Comparison of ENCODE assay signal across 29 cellular contexts in genomic region chr13:106492576-106493323, GRCh38. TPM values are rescaled to one million over a fixed set of nuclear protein-coding genes. Genes with fewer than 3 reads are reported as not detected.
DNase-seq lines count a peak whose midpoint lies in the region; ATAC-seq and TF ChIP-seq lines count a peak whose summit lies in the region.
"Had no signal": no experiment of that assay in that cellular context is flagged by ENCODE, and none has a peak within 500 bp of the region (broad histone marks: within the 10 kb centered on the region; RNA-seq: fewer than 3 reads in every experiment).

No MANE protein-coding gene starts in this region.

- H2AFZ ChIP-seq in GM23338: no peak overlapping the region

- no peak for TF ChIP-seq CTCF in GM23338 (conservative IDR thresholded peaks at IDR 0.05; ENCODE audit: low read depth in 2 of 2)
- TF ChIP-seq CTCF in osteocyte (IDR thresholded peaks at IDR 0.05): no peak

- H3K4me1 Mint-ChIP-seq in GM23338 (peaks cover 36% of the 10 kb centered on the region), osteocyte (ENCODE audit: unreplicated experiment) (peaks cover 23% of the 10 kb centered on the region)

- H3K4me2 ChIP-seq in GM23338: no peak overlapping the region

- H3K27ac Mint-ChIP-seq in GM23338 (no peak overlapping the region), osteocyte (ENCODE audit: unreplicated experiment) (no peak overlapping the region)
- H3K27ac Mint-ChIP-seq: activated T-cell treated with anti-CD3 and anti-CD28 coated beads, Interleukin-2, amount 50 U/mL, for 72 hours; effector memory CD8-positive, alpha-beta T cell; T-helper 17 cell had no signal

- H3K9me2 ChIP-seq in GM23338 (ENCODE audit: insufficient read depth): no peaks in the 10 kb centered on the region

- peaks cover 6% of the 10 kb centered on the region for H3K27me3 Mint-ChIP-seq in GM23338 (ENCODE audit: insufficient read depth, low read depth, poor library complexity)
- no peaks in the 10 kb centered on the region for H3K27me3 Mint-ChIP-seq in osteocyte (ENCODE audit: unreplicated experiment)

- DNase-seq in GM23338 (ENCODE audit: low spot score): no peak
- DNase-seq in NCI-H526 (lab: John Stamatoyannopoulos, UW): no peak
- DNase-seq in NCI-H2227 (lab: John Stamatoyannopoulos, UW; ENCODE audit: unreplicated experiment): no peak
- DNase-seq in osteocyte (ENCODE audit: extremely low spot score, unreplicated experiment): no peak
- DNase-seq: ACHN; activated naive CD4-positive, alpha-beta T cell; activated T-cell treated with anti-CD3 and anti-CD28 coated beads, Interleukin-2, amount 50 U/mL, for 72 hours; BE2C; brain microvascular endothelial cell; COR-L47; effector memory CD8-positive, alpha-beta T cell; foreskin keratinocyte; HCEC 1CT; heart left ventricle; left colon; mesenchymal stem cell; NCI-H1417; NCI-H2029 treated with DMSO at 0.1 percent for 48 hours; NCI-H345; NCI-H82; stimulated activated CD4-positive, alpha-beta T cell treated with anti-CD3 and anti-CD28 coated beads, Interleukin-2, amount 100 ng/mL, for 24 hours; stomach; T-helper 17 cell had no signal

- no peak overlapping the region for H3K9ac ChIP-seq in stomach smooth muscle (ENCODE audit: low read length in 2 of 2)

- no peak overlapping the region for H3K4me3 Mint-ChIP-seq in GM23338
- no peak overlapping the region for H3K4me3 Mint-ChIP-seq in osteocyte (ENCODE audit: unreplicated experiment)
- H3K4me3 Mint-ChIP-seq: activated T-cell treated with anti-CD3 and anti-CD28 coated beads, Interleukin-2, amount 50 U/mL, for 72 hours; T-helper 17 cell had no signal

- no peak for ATAC-seq in GM23338
- ATAC-seq in HG02642 (IDR thresholded peaks at IDR 0.05; ENCODE audit: poor library complexity, unreplicated experiment): no peak
- ATAC-seq: activated T-cell treated with anti-CD3 and anti-CD28 coated beads, Interleukin-2, amount 50 U/mL, for 72 hours; foreskin keratinocyte; K562; left colon had no signal

- H3K79me2 ChIP-seq in GM23338 (replicated peaks; ENCODE audit: insufficient read depth): no peaks in the 10 kb centered on the region; the same call in 1 of the 2 replicates

- no peaks in the 10 kb centered on the region for H3K9me3 ChIP-seq in stomach smooth muscle (ENCODE audit: control insufficient read depth in 2 of 2, low read length in 2 of 2)
- H3K9me3 ChIP-seq: BE2C, heart left ventricle, stomach had no signal

- H3K4me1 ChIP-seq in GM23338 (ENCODE audit: insufficient read depth) (peaks cover 30% of the 10 kb centered on the region), stomach smooth muscle (ENCODE audit: control insufficient read depth, insufficient read depth, low read length) (peaks cover 41% of the 10 kb centered on the region)
- H3K4me1 ChIP-seq: foreskin keratinocyte had no signal

- H4K20me1 ChIP-seq in GM23338 (replicated peaks; ENCODE audit: insufficient read depth): no peaks in the 10 kb centered on the region

- H3F3A ChIP-seq in GM23338 (replicated peaks; ENCODE audit: low read depth): no peaks in the 10 kb centered on the region

- H3K27me3 ChIP-seq in GM23338 (ENCODE audit: insufficient read depth) (no peaks in the 10 kb centered on the region), layer of hippocampus (ENCODE audit: control insufficient read depth, insufficient read depth, low read length) (no peaks in the 10 kb centered on the region), stomach smooth muscle (ENCODE audit: control insufficient read depth in 1 of 2, insufficient read depth in 2 of 2, low read length in 2 of 2) (no peaks in the 10 kb centered on the region)
- H3K27me3 ChIP-seq: BE2C, brain microvascular endothelial cell, foreskin keratinocyte, heart left ventricle, stomach had no signal

- H3K9me3 Mint-ChIP-seq in GM23338 (no peaks in the 10 kb centered on the region), osteocyte (ENCODE audit: unreplicated experiment) (no peaks in the 10 kb centered on the region)
- H3K9me3 Mint-ChIP-seq: activated T-cell treated with anti-CD3 and anti-CD28 coated beads, Interleukin-2, amount 50 U/mL, for 72 hours; effector memory CD8-positive, alpha-beta T cell had no signal

- peaks cover 28% of the 10 kb centered on the region for H3K36me3 Mint-ChIP-seq in GM23338 (ENCODE audit: low read depth)
- H3K36me3 Mint-ChIP-seq in osteocyte (ENCODE audit: unreplicated experiment): peaks cover 60% of the 10 kb centered on the region

- H3K36me3 ChIP-seq in GM23338 (ENCODE audit: insufficient read depth) (no peaks in the 10 kb centered on the region), stomach smooth muscle (ENCODE audit: control insufficient read depth in 2 of 2, insufficient read depth in 2 of 2, low read length in 2 of 2) (peaks cover 20 to 30% of the 10 kb centered on the region in 2 donors)

- H3K27ac ChIP-seq in GM23338 (ENCODE audit: low read depth) (no peak overlapping the region), angular gyrus (ENCODE audit: low read depth, low read length) (peak overlapping the region; percentile 97), layer of hippocampus (ENCODE audit: low read depth, low read length) (peak overlapping the region; percentile 94), stomach smooth muscle (ENCODE audit: low read length) (peak overlapping the region; percentile 76)
- H3K27ac ChIP-seq: brain microvascular endothelial cell, foreskin keratinocyte, RWPE1 had no signal

- no peak overlapping the region for H3K4me3 ChIP-seq in GM23338
- peak overlapping the region in 1 of 2 donors; percentile 44 for H3K4me3 ChIP-seq in stomach smooth muscle (ENCODE audit: low read length in 2 of 2)
- H3K4me3 ChIP-seq: K562, stomach had no signal

TF ChIP-seq in GM23338, 12 proteins besides CTCF, POLR2A, EP300 and RAD21 (continues in another document):
- TF ChIP-seq ZNF462 (CRISPR knock-in tag; IDR thresholded peaks at IDR 0.05): no peak

RNA-seq across cellular contexts. Expression of gene EFNB2, which starts 42.7 kb away (rescaled TPM):
- 8.3 and 10.9 TPM in 2 replicates for total RNA-seq in GM23338 (2014; rRNA removed; shearing (Covaris generic))
- 5.5 and 5.7 TPM in 2 replicates for polyA plus RNA-seq in GM23338 (2016; fragmentation: Nextera tagmentation; extraction: Ambion mirVana)
- 49.2 and 50.0 TPM in 2 replicates for total RNA-seq in osteocyte
